Comparison of ENCODE assay signal across 22 cellular contexts in the genomic region with DNA sequence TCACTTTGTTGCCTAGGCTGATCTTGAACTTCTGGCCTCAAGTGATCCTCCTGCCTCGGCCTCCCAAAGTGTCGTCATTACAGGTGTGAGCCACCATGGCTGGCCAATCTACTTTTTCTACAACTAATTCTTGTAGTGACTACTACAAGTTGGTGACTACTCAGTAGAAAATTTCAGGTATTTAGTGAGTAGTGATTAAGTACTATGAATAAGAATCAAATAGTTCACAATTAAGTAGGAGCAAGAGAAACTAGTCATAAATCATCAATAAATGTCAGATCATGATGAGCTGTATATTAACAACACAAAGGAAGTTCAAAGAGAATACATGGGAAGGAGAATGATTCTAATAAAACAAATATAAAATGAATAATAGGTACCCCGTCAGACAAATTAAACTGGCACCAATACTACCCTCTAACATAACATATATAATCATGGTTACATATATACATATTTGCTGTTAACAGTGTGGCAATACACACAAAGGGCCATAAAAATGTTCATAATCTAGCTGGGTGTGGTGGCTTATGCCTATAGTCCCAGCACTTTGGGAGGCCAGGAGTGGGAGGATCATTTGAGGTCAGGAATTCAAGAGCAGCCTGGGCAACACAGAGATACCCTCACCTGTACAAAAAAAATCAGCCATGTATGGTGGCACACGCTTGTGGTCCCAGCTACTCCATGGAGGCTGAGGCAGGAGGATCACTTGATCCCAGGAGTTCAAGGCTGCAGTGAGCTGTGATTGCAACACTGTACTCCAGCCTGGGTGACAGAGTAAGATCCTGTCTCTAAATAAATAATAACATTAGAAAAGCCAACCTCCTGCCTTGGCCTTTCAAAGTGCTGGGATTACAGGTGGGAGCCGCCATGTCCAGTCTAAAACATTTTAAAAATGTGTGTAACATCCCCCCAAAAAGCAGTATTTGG.
"Had no signal": no experiment of that assay in that cellular context is flagged by ENCODE, and none has a peak within 500 bp of the region (broad histone marks: within the 10 kb centered on the region; RNA-seq: fewer than 3 reads in every experiment).

No MANE protein-coding gene starts in this region.

- H3K4me3 Mint-ChIP-seq: activated CD4-positive, alpha-beta T cell treated with anti-CD3 and anti-CD28 coated beads for 36 hours; activated CD8-positive, alpha-beta T cell treated with anti-CD3 and anti-CD28 coated beads, Interleukin-2, amount 10 ng/mL, durations not matched to agents 7 days and 5 days; activated naive CD4-positive, alpha-beta T cell treated with anti-CD3 and anti-CD28 coated beads, Interleukin-2, amount 10 ng/mL, durations not matched to agents 7 days and 5 days; activated naive CD8-positive, alpha-beta T cell treated with anti-CD3 and anti-CD28 coated beads, Interleukin-2, amount 50 U/mL, for 24 hours; central memory CD8-positive, alpha-beta T cell; dendritic cell treated with granulocyte-macrophage colony-stimulating factor and Interleukin-4, amounts not matched to agents 40 ng/mL and 50 ng/mL, for 4 days; naive thymus-derived CD4-positive, alpha-beta T cell; neural crest cell had no signal

- DNase-seq: activated CD4-positive, alpha-beta T cell treated with anti-CD3 and anti-CD28 coated beads for 36 hours; activated CD4-positive, CD25-positive, alpha-beta regulatory T cell; activated CD8-positive, alpha-beta T cell treated with anti-CD3 and anti-CD28 coated beads, Interleukin-2, amount 10 ng/mL, durations not matched to agents 7 days and 5 days; activated gamma-delta T cell; activated naive CD4-positive, alpha-beta T cell treated with anti-CD3 and anti-CD28 coated beads, Interleukin-2, amount 10 ng/mL, durations not matched to agents 7 days and 5 days; activated naive CD8-positive, alpha-beta T cell treated with anti-CD3 and anti-CD28 coated beads, Interleukin-2, amount 50 U/mL, for 24 hours; amygdala; islet precursor cell; left cardiac atrium; mammary epithelial cell; naive thymus-derived CD4-positive, alpha-beta T cell; occipital lobe; spleen; stimulated activated naive CD4-positive, alpha-beta T cell; tibial artery had no signal

- H3K27ac ChIP-seq: breast epithelium, right atrium auricular region, spleen, suprapubic skin, tibial artery had no signal

- H3K36me3 ChIP-seq: breast epithelium had no signal

- FAIRE-seq: frontal cortex had no signal

- ATAC-seq: activated CD4-positive, alpha-beta T cell treated with anti-CD3 and anti-CD28 coated beads for 36 hours; activated CD8-positive, alpha-beta T cell treated with anti-CD3 and anti-CD28 coated beads, Interleukin-2, amount 10 ng/mL, durations not matched to agents 7 days and 5 days; activated naive CD8-positive, alpha-beta T cell treated with anti-CD3 and anti-CD28 coated beads, Interleukin-2, amount 50 U/mL, for 24 hours; left cardiac atrium; naive thymus-derived CD4-positive, alpha-beta T cell had no signal

- H3K27me3 Mint-ChIP-seq: activated CD4-positive, alpha-beta T cell treated with anti-CD3 and anti-CD28 coated beads for 36 hours; activated naive CD4-positive, alpha-beta T cell treated with anti-CD3 and anti-CD28 coated beads, Interleukin-2, amount 10 ng/mL, durations not matched to agents 7 days and 5 days; activated naive CD8-positive, alpha-beta T cell treated with anti-CD3 and anti-CD28 coated beads, Interleukin-2, amount 50 U/mL, for 24 hours; central memory CD8-positive, alpha-beta T cell; dendritic cell treated with granulocyte-macrophage colony-stimulating factor and Interleukin-4, amounts not matched to agents 40 ng/mL and 50 ng/mL, for 4 days; naive thymus-derived CD4-positive, alpha-beta T cell had no signal

- H3K4me1 ChIP-seq: breast epithelium, right atrium auricular region, spleen, suprapubic skin, tibial artery had no signal

- H3K4me3 ChIP-seq: breast epithelium, right atrium auricular region, spleen, suprapubic skin, tibial artery had no signal

- H3K4me1 Mint-ChIP-seq: activated CD4-positive, alpha-beta T cell treated with anti-CD3 and anti-CD28 coated beads for 36 hours; activated naive CD4-positive, alpha-beta T cell treated with anti-CD3 and anti-CD28 coated beads, Interleukin-2, amount 10 ng/mL, durations not matched to agents 7 days and 5 days; activated naive CD8-positive, alpha-beta T cell treated with anti-CD3 and anti-CD28 coated beads, Interleukin-2, amount 50 U/mL, for 24 hours; central memory CD8-positive, alpha-beta T cell; neural crest cell had no signal

- H3K27ac Mint-ChIP-seq: activated CD4-positive, alpha-beta T cell treated with anti-CD3 and anti-CD28 coated beads for 36 hours; activated CD8-positive, alpha-beta T cell treated with anti-CD3 and anti-CD28 coated beads, Interleukin-2, amount 10 ng/mL, durations not matched to agents 7 days and 5 days; activated naive CD8-positive, alpha-beta T cell treated with anti-CD3 and anti-CD28 coated beads, Interleukin-2, amount 50 U/mL, for 24 hours; dendritic cell treated with granulocyte-macrophage colony-stimulating factor and Interleukin-4, amounts not matched to agents 40 ng/mL and 50 ng/mL, for 4 days had no signal

- H3K9me3 ChIP-seq: breast epithelium, right atrium auricular region, spleen, suprapubic skin, tibial artery had no signal

- H3K9me3 Mint-ChIP-seq: activated naive CD4-positive, alpha-beta T cell treated with anti-CD3 and anti-CD28 coated beads, Interleukin-2, amount 10 ng/mL, durations not matched to agents 7 days and 5 days; activated naive CD8-positive, alpha-beta T cell treated with anti-CD3 and anti-CD28 coated beads, Interleukin-2, amount 50 U/mL, for 24 hours; central memory CD8-positive, alpha-beta T cell; dendritic cell treated with granulocyte-macrophage colony-stimulating factor and Interleukin-4, amounts not matched to agents 40 ng/mL and 50 ng/mL, for 4 days; naive thymus-derived CD4-positive, alpha-beta T cell; neural crest cell had no signal

- H3K27me3 ChIP-seq: breast epithelium, right atrium auricular region, spleen, suprapubic skin, tibial artery had no signal
